Comparison of ENCODE assay signal across 20 cellular contexts in the genomic region with DNA sequence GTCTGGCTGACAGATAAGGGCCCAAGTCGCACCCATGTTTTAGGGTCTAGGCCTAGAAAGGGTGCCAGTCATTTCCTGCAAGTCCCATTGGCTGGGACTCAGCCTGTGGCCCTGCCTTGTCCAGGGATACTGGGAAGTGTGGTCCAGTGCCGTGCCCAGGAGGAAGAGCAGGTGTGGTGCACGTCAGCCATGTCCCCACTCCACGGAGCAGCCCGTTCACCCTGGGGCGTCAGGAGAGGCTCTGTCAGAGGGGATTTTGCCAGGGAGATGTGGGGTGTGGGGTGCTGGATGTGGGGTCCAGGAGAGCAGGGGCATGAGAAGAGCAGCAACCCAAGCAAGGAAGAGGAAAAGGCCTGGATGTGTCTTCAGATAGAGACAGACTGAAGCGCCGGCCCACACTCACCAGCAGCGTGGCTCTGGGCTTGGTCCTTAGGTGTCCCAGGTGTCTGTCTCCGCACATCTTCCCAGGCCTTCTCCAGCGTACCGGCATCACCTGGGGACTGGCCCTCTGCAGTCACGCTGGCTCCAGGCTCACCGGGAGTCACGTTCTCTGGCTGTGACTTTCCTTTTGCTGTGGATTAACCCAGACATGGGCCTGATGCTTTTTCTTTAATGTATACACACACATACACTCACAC.
A peak's percentile ranks its signal among the peaks of the same experiment; 100 is the strongest.
DNase-seq lines count a peak whose midpoint lies in the region; ATAC-seq and TF ChIP-seq lines count a peak whose summit lies in the region.
"Had no signal": no experiment of that assay in that cellular context is flagged by ENCODE, and none has a peak within 500 bp of the region (broad histone marks: within the 10 kb centered on the region; RNA-seq: fewer than 3 reads in every experiment).

No MANE protein-coding gene starts in this region.

- H3K9ac ChIP-seq in endodermal cell (ENCODE audit: extremely low read depth, low read length, poor library complexity, severe bottlenecking) (no peak overlapping the region), neural progenitor cell (no peak overlapping the region)
- H3K9ac ChIP-seq: BLaER1 had no signal

- H3K4me2 ChIP-seq in OCI-LY7 (ENCODE audit: low read length) (peak overlapping the region; percentile 54; the same call in 1 of the 2 replicates), neural progenitor cell (no peak overlapping the region)
- H3K4me2 ChIP-seq: BLaER1 had no signal

- no peak overlapping the region for H2AFZ ChIP-seq in OCI-LY7 (ENCODE audit: low read length)
- H2AFZ ChIP-seq in neural progenitor cell (replicated peaks), result no peak overlapping the region

- H3K36me3 ChIP-seq in cardiac muscle cell (no peaks in the 10 kb centered on the region), OCI-LY7 (ENCODE audit: insufficient read depth, low read length) (peaks cover 12% of the 10 kb centered on the region; the same call in 1 of the 2 replicates), endodermal cell (ENCODE audit: control insufficient read depth, insufficient read depth, low read length) (no peaks in the 10 kb centered on the region), sigmoid colon (no peaks in the 10 kb centered on the region), neural progenitor cell (no peaks in the 10 kb centered on the region)
- H3K36me3 ChIP-seq: BLaER1 had no signal

- no peaks in the 10 kb centered on the region for H3K9me2 ChIP-seq in OCI-LY7 (ENCODE audit: insufficient read depth, low read length)

- no peak for TF ChIP-seq POLR2A in sigmoid colon (IDR thresholded peaks at IDR 0.05)

- TF ChIP-seq EP300 in sigmoid colon (IDR thresholded peaks at IDR 0.05), result no peak

- H3K27me3 Mint-ChIP-seq in endodermal cell (ENCODE audit: insufficient read depth), result no peaks in the 10 kb centered on the region
- H3K27me3 Mint-ChIP-seq in neural progenitor cell (ENCODE audit: insufficient read depth, low read depth), result peaks cover 4% of the 10 kb centered on the region

- 88 to 94% methylated on average over 8 to 14 of the region's 15 CpGs for WGBS in endodermal cell (ENCODE audit: insufficient coverage in 1 of 2, insufficient read length in 1 of 2), 2 experiments
- 90 to 95% methylated on average over 15 of the region's 15 CpGs for WGBS in sigmoid colon, 2 donors

- no peak for DNase-seq in cardiac muscle cell (ENCODE audit: low read depth in 1 of 2, low spot score in 1 of 2)
- DNase-seq in Right ventricle myocardium superior, result no peak
- no peak for DNase-seq in OCI-LY7 (ENCODE audit: low spot score)
- peak; percentile 69 for DNase-seq in endodermal cell
- peak; percentile 60 for DNase-seq in sigmoid colon
- no peak for DNase-seq in stimulated activated CD4-positive, alpha-beta T cell treated with anti-CD3 and anti-CD28 coated beads, Interleukin-2, amount 100 ng/mL, for 48 hours
- no peak for DNase-seq in neural progenitor cell (ENCODE audit: low spot score)
- DNase-seq: 8988T; CD4-positive, alpha-beta memory T cell; DMS 273 treated with DMSO at 0.1 percent for 48 hours; DMS53; DND-41; EL; HFFc6 had no signal

- ATAC-seq in Right ventricle myocardium superior (ENCODE audit: poor library complexity), result no peak
- no peak for ATAC-seq in GM19395 (IDR thresholded peaks at IDR 0.05; ENCODE audit: unreplicated experiment)
- ATAC-seq: GM12878, HCT116 had no signal

- H3K4me1 ChIP-seq in cardiac muscle cell (ENCODE audit: low read depth) (peaks cover 16% of the 10 kb centered on the region), OCI-LY7 (ENCODE audit: insufficient read depth, low read length, poor library complexity, severe bottlenecking) (peaks cover 60% of the 10 kb centered on the region), endodermal cell (ENCODE audit: control insufficient read depth, insufficient read depth, low read length) (peaks cover 5% of the 10 kb centered on the region), sigmoid colon (peaks cover 0 to 32% (median 20%) of the 10 kb centered on the region in 4 donors), neural progenitor cell (peaks cover 3% of the 10 kb centered on the region)

- TF ChIP-seq CTCF in cardiac muscle cell (IDR thresholded peaks at IDR 0.05; ENCODE audit: low read depth, low read length) (no peak), OCI-LY7 (conservative IDR thresholded peaks at IDR 0.05; ENCODE audit: low read length) (no peak), endodermal cell (conservative IDR thresholded peaks at IDR 0.05) (no peak), sigmoid colon (IDR thresholded peaks at IDR 0.05) (no peak), neural progenitor cell (IDR thresholded peaks at IDR 0.05) (no peak)

- H3K4me3 ChIP-seq in cardiac muscle cell (no peak overlapping the region), OCI-LY7 (ENCODE audit: low read depth, low read length, poor library complexity, severe bottlenecking) (no peak overlapping the region), endodermal cell (ENCODE audit: low read length) (no peak overlapping the region), sigmoid colon (no peak overlapping the region), neural progenitor cell (no peak overlapping the region)
- H3K4me3 ChIP-seq: BLaER1, GM12878 had no signal

- H3K4me3 Mint-ChIP-seq in endodermal cell (no peak overlapping the region), neural progenitor cell (no peak overlapping the region)
- H3K4me3 Mint-ChIP-seq: CD14-positive monocyte; CD4-positive, alpha-beta memory T cell; HFFc6 had no signal

- H3K27ac ChIP-seq in cardiac muscle cell (peak overlapping the region; percentile 39), OCI-LY7 (ENCODE audit: low read depth, low read length, poor library complexity, severe bottlenecking) (no peak overlapping the region), endodermal cell (ENCODE audit: low read depth, low read length) (no peak overlapping the region), sigmoid colon (peak overlapping the region in 3 of 4 donors; percentile 5 to 48 (median 41)), neural progenitor cell (no peak overlapping the region)
- H3K27ac ChIP-seq: BLaER1, HL-60 had no signal

- no peaks in the 10 kb centered on the region for H3K9me3 Mint-ChIP-seq in endodermal cell
- H3K9me3 Mint-ChIP-seq in neural progenitor cell, result no peaks in the 10 kb centered on the region
- H3K9me3 Mint-ChIP-seq: CD14-positive monocyte, HFFc6 had no signal

- H3K9me3 ChIP-seq in cardiac muscle cell (ENCODE audit: low read depth), result no peaks in the 10 kb centered on the region
- H3K9me3 ChIP-seq in OCI-LY7 (ENCODE audit: low read length), result no peaks in the 10 kb centered on the region
- H3K9me3 ChIP-seq in endodermal cell (ENCODE audit: control insufficient read depth, low read length), result no peaks in the 10 kb centered on the region
- H3K9me3 ChIP-seq in sigmoid colon, result no peaks in the 10 kb centered on the region
- H3K9me3 ChIP-seq in neural progenitor cell (ENCODE audit: low read depth), result no peaks in the 10 kb centered on the region
- H3K9me3 ChIP-seq: BLaER1 had no signal

- peaks cover 14% of the 10 kb centered on the region; the same call in 1 of the 2 replicates for H3K79me2 ChIP-seq in OCI-LY7 (ENCODE audit: insufficient read depth, low read depth, low read length)
- H3K79me2 ChIP-seq in neural progenitor cell (ENCODE audit: low read depth), result no peaks in the 10 kb centered on the region

- no peaks in the 10 kb centered on the region for H3K27me3 ChIP-seq in cardiac muscle cell
- H3K27me3 ChIP-seq in endodermal cell (ENCODE audit: control insufficient read depth, insufficient read depth, low read length, poor library complexity, severe bottlenecking), result no peaks in the 10 kb centered on the region
- H3K27me3 ChIP-seq in sigmoid colon, result no peaks in the 10 kb centered on the region
- H3K27me3 ChIP-seq in neural progenitor cell, result no peaks in the 10 kb centered on the region
- H3K27me3 ChIP-seq: BLaER1 had no signal

- H3F3A ChIP-seq in neural progenitor cell (ENCODE audit: low read depth), result no peaks in the 10 kb centered on the region

- peaks cover 37% of the 10 kb centered on the region for H3K4me1 Mint-ChIP-seq in endodermal cell
- H3K4me1 Mint-ChIP-seq in neural progenitor cell, result peaks cover 27% of the 10 kb centered on the region
- H3K4me1 Mint-ChIP-seq: CD4-positive, alpha-beta memory T cell had no signal

- POLR2A ChIA-PET in OCI-LY7 (lab: Charles Lee), result no interaction called here

- CTCF ChIA-PET in OCI-LY7 (lab: Charles Lee; ENCODE audit: unreplicated experiment), result no interaction called here

- intact Hi-C loops in Right ventricle myocardium superior (cut with DNase I) (no loop called here), OCI-LY7 (cut with micrococcal nuclease; ENCODE audit: unreplicated experiment) (no loop called here), sigmoid colon (cut with DNase I) (no loop called here)

- H3K36me3 Mint-ChIP-seq in endodermal cell (ENCODE audit: low read depth) (no peaks in the 10 kb centered on the region), neural progenitor cell (no peaks in the 10 kb centered on the region)
- H3K36me3 Mint-ChIP-seq: CD14-positive monocyte; CD4-positive, alpha-beta memory T cell had no signal

- H3K27ac Mint-ChIP-seq in endodermal cell, result no peak overlapping the region
- no peak overlapping the region for H3K27ac Mint-ChIP-seq in neural progenitor cell
- H3K27ac Mint-ChIP-seq: HFFc6 had no signal

- BruUV-seq in OCI-LY7 (replicated peaks; lab: Mats Ljungman, UMichigan), result no TSS peak

- H4K20me1 ChIP-seq in OCI-LY7 (ENCODE audit: insufficient read depth, low read length) (no peaks in the 10 kb centered on the region), neural progenitor cell (ENCODE audit: low read depth) (no peaks in the 10 kb centered on the region)
- H4K20me1 ChIP-seq: BLaER1 had no signal

Comparison
In these comparisons a context has a peak if more than half of its experiments do, and no peak if none do; other contexts are left out.
1. DNase-seq: peak in endodermal cell (single experiment) and sigmoid colon (single experiment); none in cardiac muscle cell (0 of 2), Right ventricle myocardium superior (single experiment), OCI-LY7 (single experiment), stimulated activated CD4-positive, alpha-beta T cell treated with anti-CD3 and anti-CD28 coated beads, Interleukin-2, amount 100 ng/mL, for 48 hours (0 of 2) and neural progenitor cell (single experiment).
2. H3K27ac ChIP-seq: peak in cardiac muscle cell (single experiment) and sigmoid colon (3 of 4); none in OCI-LY7 (single experiment), endodermal cell (single experiment) and neural progenitor cell (single experiment).